ENCODE assay signal across 1 cellular context in genomic region chr13:100513171-100513570, GRCh38.
TF ChIP-seq lines count a peak whose summit lies in the region.

No MANE protein-coding gene starts in this region.

TF ChIP-seq in H1, 55 proteins besides CTCF, POLR2A, EP300 and RAD21:
- TF ChIP-seq ASH2L (IDR thresholded peaks at IDR 0.05; ENCODE audit: low read length): no peak
- no peak for TF ChIP-seq TBP (IDR thresholded peaks at IDR 0.05; ENCODE audit: low read depth, low read length)
- no peak for TF ChIP-seq SIN3A (conservative IDR thresholded peaks at IDR 0.05 in 1 of 2, IDR thresholded peaks at IDR 0.05 in 1 of 2; ENCODE audit: low read depth in 1 of 2, low read length in 2 of 2)
- TF ChIP-seq TAF7 (optimal IDR thresholded peaks at IDR 0.05; ENCODE audit: borderline replicate concordance, low read depth, low read length): no peak
- TF ChIP-seq BRCA1 (IDR thresholded peaks at IDR 0.05; ENCODE audit: low read depth, low read length): no peak
- TF ChIP-seq CHD7 (IDR thresholded peaks at IDR 0.05; ENCODE audit: insufficient replicate concordance, low read length): no peak
- no peak for TF ChIP-seq EZH2 (IDR thresholded peaks at IDR 0.05; ENCODE audit: low read depth, low read length, severe bottlenecking)
- no peak for TF ChIP-seq MAFK (IDR thresholded peaks at IDR 0.05; ENCODE audit: low read depth, low read length)
- no peak for TF ChIP-seq CBX8 (IDR thresholded peaks at IDR 0.05; ENCODE audit: borderline replicate concordance, low read depth, low read length)
- TF ChIP-seq CTBP2 (IDR thresholded peaks at IDR 0.05; ENCODE audit: borderline replicate concordance, insufficient read depth, insufficient read length, low read length): no peak
